ENCODE assay signal across 8 cellular contexts in the genomic region with DNA sequence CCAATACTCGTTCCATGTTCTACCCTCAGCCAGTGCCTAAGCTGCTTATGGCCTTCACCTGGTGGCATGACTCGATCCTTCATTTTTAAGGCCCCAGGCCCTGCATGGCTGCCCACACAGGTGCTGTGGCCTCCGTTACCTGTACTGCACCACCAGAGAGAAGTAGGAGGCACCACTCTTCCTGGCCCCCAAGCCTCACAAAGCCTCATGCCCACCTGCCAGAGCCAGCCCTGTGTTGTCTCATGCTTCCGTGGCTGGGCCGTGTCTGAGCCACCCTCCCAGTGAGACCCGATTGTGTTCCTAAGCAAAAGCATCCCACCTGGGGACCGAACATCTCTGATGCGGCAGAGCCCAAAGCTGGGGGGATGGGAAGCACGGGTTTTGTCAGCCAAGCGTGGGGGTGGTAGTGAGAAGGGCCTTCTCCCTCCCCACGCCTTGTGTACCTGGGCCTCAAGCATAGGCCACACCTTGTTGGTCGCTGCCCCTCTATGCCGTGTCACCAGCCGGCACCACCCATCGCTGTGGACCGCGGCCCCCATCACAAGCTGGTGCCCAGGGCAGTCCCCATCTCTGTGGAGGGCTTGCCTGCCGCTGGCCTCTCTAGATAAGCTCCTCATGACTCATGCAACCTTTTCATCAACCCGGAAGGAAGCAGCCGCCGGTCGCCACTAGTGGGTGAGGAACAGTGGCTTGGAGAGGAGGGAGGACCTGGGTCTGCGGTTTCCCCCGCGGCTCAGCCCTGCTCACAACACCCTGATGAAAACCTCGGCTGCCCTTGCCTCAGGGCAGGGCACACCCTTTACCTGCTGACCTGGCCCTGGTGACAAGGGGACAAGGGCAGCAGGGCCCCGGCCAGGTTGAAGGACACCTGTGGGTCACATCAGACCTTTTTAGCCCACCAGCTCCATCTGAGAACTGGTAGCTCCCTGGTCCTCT. TPM values are rescaled to one million over a fixed set of nuclear protein-coding genes. Genes with fewer than 3 reads are reported as not detected.
A peak's percentile ranks its signal among the peaks of the same experiment; 100 is the strongest.
DNase-seq lines count a peak whose midpoint lies in the region; ATAC-seq and TF ChIP-seq lines count a peak whose summit lies in the region.

No MANE protein-coding gene starts in this region.

- peak; percentile 31 for ATAC-seq in HG02642 (IDR thresholded peaks at IDR 0.05; ENCODE audit: poor library complexity, unreplicated experiment)
- peak; percentile 55 for ATAC-seq in effector memory CD8-positive, alpha-beta T cell (replicated peaks)

- peak; percentile 75 for TF ChIP-seq POLR2A in GM15510 (IDR thresholded peaks at IDR 0.05; ENCODE audit: borderline replicate concordance, extremely low read depth, insufficient read length)

- H3K27me3 Mint-ChIP-seq in effector memory CD8-positive, alpha-beta T cell, result no peaks in the 10 kb centered on the region

- H3K36me3 Mint-ChIP-seq in effector memory CD8-positive, alpha-beta T cell (ENCODE audit: insufficient read depth), result peaks cover 44% of the 10 kb centered on the region

- H3K27ac Mint-ChIP-seq in effector memory CD8-positive, alpha-beta T cell, result peak overlapping the region; percentile 97 to 99

- DNase-seq in NCI-H2196 treated with DMSO at 0.1 percent for 48 hours (lab: John Stamatoyannopoulos, UW; ENCODE audit: unreplicated experiment) (peak; percentile 68), myocyte (ENCODE audit: low read depth) (peak; percentile 55), NCI-H128 (lab: John Stamatoyannopoulos, UW; ENCODE audit: unreplicated experiment) (no peak)
- peak; percentile 89 to 92 for DNase-seq in activated CD4-positive, alpha-beta T cell treated with anti-CD3 and anti-CD28 coated beads, Interleukin-2, amount 50 U/mL, for 48 hours
- peak; percentile 89 to 91 (median 90) for DNase-seq in effector memory CD8-positive, alpha-beta T cell
- peak; percentile 93 for DNase-seq in stimulated activated naive CD4-positive, alpha-beta T cell treated with Interleukin-2 at 50 U/mL for 16 hours (lab: John Stamatoyannopoulos, UW)

- peak overlapping the region; percentile 86 to 97 for H3K4me3 Mint-ChIP-seq in effector memory CD8-positive, alpha-beta T cell

- H3K9me3 Mint-ChIP-seq in effector memory CD8-positive, alpha-beta T cell, result no peaks in the 10 kb centered on the region

- H3K4me1 Mint-ChIP-seq in effector memory CD8-positive, alpha-beta T cell (ENCODE audit: low read depth in 2 of 2), result peaks cover 62 to 64% of the 10 kb centered on the region in 2 donors

RNA-seq across cellular contexts. Expression of a gene that starts 2.7 kb away (rescaled TPM):
- total RNA-seq in myocyte, result 19.3 and 21.2 TPM in 2 replicates
- 44.7 TPM for polyA plus RNA-seq in myocyte (2012)

RNA-seq across cellular contexts. Expression of a gene that starts 5.4 kb away (rescaled TPM):
- 36.7 and 54.0 TPM in 2 replicates for total RNA-seq in myocyte
- 17.8 TPM for polyA plus RNA-seq in myocyte (2012)

RNA-seq across cellular contexts. Expression of a gene that starts 7.7 kb away (rescaled TPM):
- total RNA-seq in myocyte, result 5.3 and 5.4 TPM in 2 replicates
- polyA plus RNA-seq in myocyte (2012), result 9.0 TPM

RNA-seq across cellular contexts. Expression of a gene that starts 21.0 kb away (rescaled TPM):
- total RNA-seq in myocyte, result 30.2 and 31.5 TPM in 2 replicates
- polyA plus RNA-seq in myocyte (2012), result 21.2 TPM

RNA-seq across cellular contexts. Expression of a gene that starts 59.7 kb away (rescaled TPM):
- total RNA-seq in myocyte, result 0.56 and 1.7 TPM in 2 replicates
- polyA plus RNA-seq in myocyte (2012), result 1.9 TPM
